ENCODE assay signal across 10 cellular contexts in the genomic region with DNA sequence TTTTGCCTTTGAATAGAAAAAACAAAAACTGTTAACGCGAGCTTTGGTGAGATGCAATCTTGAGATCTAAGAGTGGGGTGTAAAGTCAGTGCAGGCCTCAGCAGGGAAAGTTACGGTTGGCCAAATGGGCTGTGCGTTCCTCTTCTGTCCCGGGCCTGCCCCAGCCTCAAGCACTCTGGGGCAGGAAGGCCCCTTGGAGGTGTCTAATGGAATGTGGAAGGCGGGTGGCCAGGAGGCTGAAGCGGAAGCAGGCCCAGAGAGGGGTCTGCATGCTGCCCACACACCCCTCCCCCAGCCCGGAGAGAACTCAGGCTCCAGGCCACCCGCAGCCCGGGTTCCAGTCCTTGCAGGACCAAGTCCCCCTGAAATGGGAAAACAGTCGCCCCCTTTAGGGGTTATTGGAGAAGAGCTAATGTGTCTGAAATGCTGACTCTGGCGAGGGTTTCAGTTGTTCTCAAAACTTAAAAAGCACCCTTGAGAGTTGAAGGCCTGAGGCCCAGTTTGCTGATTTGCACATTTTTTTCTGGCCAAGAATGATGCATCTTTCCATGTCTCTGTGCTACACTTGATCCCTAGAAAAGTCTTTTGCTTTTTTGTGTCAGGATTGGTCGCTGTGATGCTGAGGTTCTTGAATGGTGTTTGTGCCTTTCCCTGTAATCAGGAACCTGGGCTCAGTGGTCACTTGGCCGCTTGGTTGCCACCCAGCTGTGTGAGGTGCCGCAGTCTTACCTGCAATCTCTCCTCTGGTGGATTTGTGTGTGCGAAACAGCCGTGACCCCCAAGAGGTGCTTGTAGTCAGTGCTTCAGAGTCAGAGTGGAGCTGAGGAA. TPM values are rescaled to one million over a fixed set of nuclear protein-coding genes. Genes with fewer than 3 reads are reported as not detected.
DNase-seq lines count a peak whose midpoint lies in the region; ATAC-seq and TF ChIP-seq lines count a peak whose summit lies in the region.
"Had no signal": no experiment of that assay in that cellular context is flagged by ENCODE, and none has a peak within 500 bp of the region (broad histone marks: within the 10 kb centered on the region; RNA-seq: fewer than 3 reads in every experiment).

No MANE protein-coding gene starts in this region.

- H3K4me1 ChIP-seq in duodenal mucosa (ENCODE audit: control insufficient read depth in 1 of 2, insufficient read depth in 2 of 2, low read length in 2 of 2) = no peaks in the 10 kb centered on the region
- H3K4me1 ChIP-seq in upper lobe of right lung = peaks cover 18% of the 10 kb centered on the region

- H3K36me3 ChIP-seq in duodenal mucosa (ENCODE audit: control insufficient read depth in 1 of 2, insufficient read depth in 2 of 2, low read length in 2 of 2) (no peaks in the 10 kb centered on the region), upper lobe of right lung (no peaks in the 10 kb centered on the region)
- H3K36me3 ChIP-seq: BLaER1 treated with 17β-estradiol and CSF1 and Interleukin-3, amounts not matched to agents 10 nM and 100 nM had no signal

- H3K27me3 Mint-ChIP-seq in activated T-cell treated with anti-CD3 and anti-CD28 coated beads, Interleukin-2, amount 50 U/mL, for 72 hours (ENCODE audit: low read depth) = peaks cover 35% of the 10 kb centered on the region
- H3K27me3 Mint-ChIP-seq in memory B cell = peaks cover 24% of the 10 kb centered on the region

- no peak overlapping the region for H3K4me3 ChIP-seq in duodenal mucosa (ENCODE audit: low read depth in 1 of 2, low read length in 2 of 2)
- H3K4me3 ChIP-seq in upper lobe of right lung = peak overlapping the region; percentile 52

- TF ChIP-seq CTCF in upper lobe of right lung (IDR thresholded peaks at IDR 0.05) = no peak

- peaks cover 0 to 2% of the 10 kb centered on the region in 2 donors for H3K36me3 Mint-ChIP-seq in activated T-cell treated with anti-CD3 and anti-CD28 coated beads, Interleukin-2, amount 50 U/mL, for 72 hours (ENCODE audit: insufficient read depth in 2 of 2)
- H3K36me3 Mint-ChIP-seq in memory B cell = no peaks in the 10 kb centered on the region

- no peaks in the 10 kb centered on the region for H3K9me3 ChIP-seq in duodenal mucosa (ENCODE audit: control insufficient read depth in 1 of 2, low read length in 2 of 2)
- no peaks in the 10 kb centered on the region for H3K9me3 ChIP-seq in upper lobe of right lung

- peak overlapping the region; percentile 23 to 62 for H3K4me3 Mint-ChIP-seq in activated T-cell treated with anti-CD3 and anti-CD28 coated beads, Interleukin-2, amount 50 U/mL, for 72 hours
- H3K4me3 Mint-ChIP-seq in memory B cell = peak overlapping the region; percentile 43

- intact Hi-C loops in upper lobe of right lung (cut with DNase I) = no loop called here

- no peak overlapping the region for H3K27ac Mint-ChIP-seq in activated T-cell treated with anti-CD3 and anti-CD28 coated beads, Interleukin-2, amount 50 U/mL, for 72 hours
- H3K27ac Mint-ChIP-seq in memory B cell = no peak overlapping the region

- ATAC-seq in activated T-cell treated with anti-CD3 and anti-CD28 coated beads, Interleukin-2, amount 50 U/mL, for 72 hours (replicated peaks in 1 of 2) = no peak
- no peak for ATAC-seq in memory B cell (ENCODE audit: low read depth)
- no peak for ATAC-seq in upper lobe of right lung

- H3K27me3 ChIP-seq in duodenal mucosa (ENCODE audit: control insufficient read depth in 1 of 2, insufficient read depth in 2 of 2, low read length in 2 of 2) (peaks cover 29 to 33% of the 10 kb centered on the region in 2 donors), upper lobe of right lung (peaks cover 10% of the 10 kb centered on the region)

- peak overlapping the region; percentile 5 for H3K27ac ChIP-seq in duodenal mucosa (ENCODE audit: low read depth, low read length)
- H3K27ac ChIP-seq in upper lobe of right lung = peak overlapping the region; percentile 74
- H3K27ac ChIP-seq: BLaER1 treated with 17β-estradiol and CSF1 and Interleukin-3, amounts not matched to agents 10 nM and 100 nM had no signal

- DNase-seq in activated T-cell treated with anti-CD3 and anti-CD28 coated beads, Interleukin-2, amount 50 U/mL, for 72 hours = no peak
- DNase-seq in activated T-cell treated with anti-CD3 and anti-CD28 coated beads for 4 hours (no peak), memory B cell (ENCODE audit: low spot score in 2 of 2) (no peak), upper lobe of right lung (no peak), COR-L47 (lab: John Stamatoyannopoulos, UW) (no peak), T1000 (lab: John Stamatoyannopoulos, UW) (no peak)
- DNase-seq in effector CD4-positive, alpha-beta T cell = no peak
- DNase-seq: foreskin melanocyte had no signal

- no peak overlapping the region for H3K9ac ChIP-seq in duodenal mucosa (ENCODE audit: low read depth in 1 of 2, low read length in 2 of 2)

- H3K9me3 Mint-ChIP-seq in activated T-cell treated with anti-CD3 and anti-CD28 coated beads, Interleukin-2, amount 50 U/mL, for 72 hours = no peaks in the 10 kb centered on the region
- H3K9me3 Mint-ChIP-seq in memory B cell = no peaks in the 10 kb centered on the region

- H3K4me1 Mint-ChIP-seq in activated T-cell treated with anti-CD3 and anti-CD28 coated beads, Interleukin-2, amount 50 U/mL, for 72 hours (ENCODE audit: low read depth) = peaks cover 15% of the 10 kb centered on the region
- peaks cover 12% of the 10 kb centered on the region for H3K4me1 Mint-ChIP-seq in memory B cell

RNA-seq across cellular contexts. Expression of gene COL18A1, which starts 2.0 kb away (rescaled TPM):
- 1 to 10 TPM; 4.9 to 7.5 TPM for total RNA-seq in activated T-cell treated with anti-CD3 and anti-CD28 coated beads, Interleukin-2, amount 50 U/mL, for 72 hours
- total RNA-seq in upper lobe of right lung = 60.4 TPM
